15 cellular contexts compared by ENCODE assay signal in the genomic region with DNA sequence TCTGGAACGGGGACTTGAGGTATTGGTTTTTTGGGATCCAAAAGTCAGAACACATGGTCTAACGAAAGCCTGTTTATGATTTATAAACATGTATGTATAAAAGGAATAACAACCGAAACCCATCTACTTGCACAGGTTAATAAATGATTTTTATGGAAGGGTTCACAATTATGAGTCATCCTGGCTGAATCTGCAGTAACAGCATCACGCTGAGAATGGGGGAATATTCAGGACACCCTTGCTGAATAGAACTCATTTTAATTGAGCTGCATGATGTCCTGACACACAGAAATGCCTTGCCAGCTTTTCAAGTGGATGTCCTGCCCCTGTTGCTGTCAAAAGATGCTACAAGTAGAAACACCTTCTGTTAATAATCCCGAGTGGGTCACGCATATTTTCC. TPM values are rescaled to one million over a fixed set of nuclear protein-coding genes. Genes with fewer than 3 reads are reported as not detected.
"Had no signal": no experiment of that assay in that cellular context is flagged by ENCODE, and none has a peak within 500 bp of the region (broad histone marks: within the 10 kb centered on the region; RNA-seq: fewer than 3 reads in every experiment).

No MANE protein-coding gene starts in this region.

- H3K4me1 ChIP-seq: ascending aorta, left lung, upper lobe of left lung had no signal

- H3K9me3 Mint-ChIP-seq: activated CD4-positive, alpha-beta memory T cell treated with anti-CD3 and anti-CD28 coated beads, Interleukin-2, amount 10 ng/mL, durations not matched to agents 7 days and 5 days; memory B cell; nephron progenitor cell; stimulated activated naive CD8-positive, alpha-beta T cell treated with anti-CD3 and anti-CD28 coated beads, Interleukin-15, Interleukin-2, amounts not matched to agents 100 ng/mL and 50 ng/mL, for 24 hours; T-helper 2 cell treated with Interferon-gamma antibody and Interleukin-4, amounts not matched to agents 5 μg/mL and 100 μg/mL, for 36 hours had no signal

- H3K36me3 Mint-ChIP-seq: memory B cell had no signal

- H3K27me3 ChIP-seq: ascending aorta, upper lobe of left lung had no signal

- H3K36me3 ChIP-seq: ascending aorta, left lung, upper lobe of left lung had no signal

- H3K4me3 ChIP-seq: ascending aorta, left lung, upper lobe of left lung had no signal

- ATAC-seq: left lung had no signal

- H3K27ac ChIP-seq: ascending aorta, left lung, upper lobe of left lung had no signal

- DNase-seq: activated CD4-positive, alpha-beta memory T cell treated with anti-CD3 and anti-CD28 coated beads, Interleukin-2, amount 10 ng/mL, durations not matched to agents 7 days and 5 days; activated T-cell treated with anti-CD3 and anti-CD28 coated beads, Interleukin-2, amount 50 U/mL, for 48 hours; caudate nucleus; cortex of kidney; effector CD8-positive, alpha-beta T cell; glutamatergic neuron; left lung; nephron progenitor cell; stimulated activated CD4-positive, alpha-beta T cell treated with anti-CD3 and anti-CD28 coated beads, Interleukin-4, amount 100 ng/mL, for 1 hour; stimulated activated CD8-positive, alpha-beta memory T cell treated with anti-CD3 and anti-CD28 coated beads, Interleukin-4, amount 100 ng/mL, for 48 hours; upper lobe of left lung had no signal

- H3K27ac Mint-ChIP-seq: activated CD4-positive, alpha-beta memory T cell treated with anti-CD3 and anti-CD28 coated beads, Interleukin-2, amount 10 ng/mL, durations not matched to agents 7 days and 5 days; memory B cell; nephron progenitor cell; stimulated activated naive CD8-positive, alpha-beta T cell treated with anti-CD3 and anti-CD28 coated beads, Interleukin-15, Interleukin-2, amounts not matched to agents 100 ng/mL and 50 ng/mL, for 24 hours; T-helper 2 cell treated with Interferon-gamma antibody and Interleukin-4, amounts not matched to agents 5 μg/mL and 100 μg/mL, for 36 hours had no signal

- H3K27me3 Mint-ChIP-seq: stimulated activated naive CD8-positive, alpha-beta T cell treated with anti-CD3 and anti-CD28 coated beads, Interleukin-15, Interleukin-2, amounts not matched to agents 100 ng/mL and 50 ng/mL, for 24 hours had no signal

- H3K4me3 Mint-ChIP-seq: activated CD4-positive, alpha-beta memory T cell treated with anti-CD3 and anti-CD28 coated beads, Interleukin-2, amount 10 ng/mL, durations not matched to agents 7 days and 5 days; memory B cell; nephron progenitor cell; stimulated activated naive CD8-positive, alpha-beta T cell treated with anti-CD3 and anti-CD28 coated beads, Interleukin-15, Interleukin-2, amounts not matched to agents 100 ng/mL and 50 ng/mL, for 24 hours; T-helper 2 cell treated with Interferon-gamma antibody and Interleukin-4, amounts not matched to agents 5 μg/mL and 100 μg/mL, for 36 hours had no signal

- H3K9me3 ChIP-seq: ascending aorta, left lung, upper lobe of left lung had no signal

- H3K4me1 Mint-ChIP-seq: activated CD4-positive, alpha-beta memory T cell treated with anti-CD3 and anti-CD28 coated beads, Interleukin-2, amount 10 ng/mL, durations not matched to agents 7 days and 5 days; memory B cell had no signal

RNA-seq across cellular contexts. Expression of a gene that starts 54.7 kb away (rescaled TPM):
- total RNA-seq: activated CD4-positive, alpha-beta memory T cell treated with anti-CD3 and anti-CD28 coated beads, Interleukin-2, amount 10 ng/mL, durations not matched to agents 7 days and 5 days had no signal
